Comparison of ENCODE assay signal across 8 cellular contexts in genomic region chr11:96254087-96254486, GRCh38.
DNase-seq lines count a peak whose midpoint lies in the region; ATAC-seq and TF ChIP-seq lines count a peak whose summit lies in the region.

No MANE protein-coding gene starts in this region.

- no peak overlapping the region for H3K4me3 ChIP-seq in GM12864 (ENCODE audit: low read depth, low read length)

- TF ChIP-seq CTCF in GM12864 (IDR thresholded peaks at IDR 0.05; ENCODE audit: low read depth, low read length, missing control alignments) = no peak

- DNase-seq in GM12864 (ENCODE audit: low read depth) = peak; percentile 64
- DNase-seq in Kasumi-1 (lab: John Stamatoyannopoulos, UW) = peak; percentile 49 to 72
- DNase-seq in dermis microvascular lymphatic vessel endothelial cell (ENCODE audit: low read depth in 2 of 2) = peak; percentile 89 to 94
- peak; percentile 87 for DNase-seq in pulmonary artery endothelial cell (ENCODE audit: low read depth, low spot score)
- no peak for DNase-seq in GM19238 (ENCODE audit: insufficient read length, low spot score)
- no peak for DNase-seq in DMS79 (lab: John Stamatoyannopoulos, UW)
- no peak for DNase-seq in stimulated activated CD4-positive, alpha-beta T cell treated with anti-CD3 and anti-CD28 coated beads, Interleukin-15, amount 100 ng/mL, for 24 hours

- peak; percentile 56 for ATAC-seq in GM21717 (IDR thresholded peaks at IDR 0.05; ENCODE audit: unreplicated experiment)

Comparison
In these comparisons a context has a peak if more than half of its experiments do, and no peak if none do; other contexts are left out.
1. DNase-seq: peak in GM12864 (single experiment), Kasumi-1 (2 of 2), dermis microvascular lymphatic vessel endothelial cell (2 of 2) and pulmonary artery endothelial cell (single experiment); none in GM19238 (single experiment), DMS79 (single experiment) and stimulated activated CD4-positive, alpha-beta T cell treated with anti-CD3 and anti-CD28 coated beads, Interleukin-15, amount 100 ng/mL, for 24 hours (single experiment).